1 cellular context compared by ENCODE assay signal in the genomic region with DNA sequence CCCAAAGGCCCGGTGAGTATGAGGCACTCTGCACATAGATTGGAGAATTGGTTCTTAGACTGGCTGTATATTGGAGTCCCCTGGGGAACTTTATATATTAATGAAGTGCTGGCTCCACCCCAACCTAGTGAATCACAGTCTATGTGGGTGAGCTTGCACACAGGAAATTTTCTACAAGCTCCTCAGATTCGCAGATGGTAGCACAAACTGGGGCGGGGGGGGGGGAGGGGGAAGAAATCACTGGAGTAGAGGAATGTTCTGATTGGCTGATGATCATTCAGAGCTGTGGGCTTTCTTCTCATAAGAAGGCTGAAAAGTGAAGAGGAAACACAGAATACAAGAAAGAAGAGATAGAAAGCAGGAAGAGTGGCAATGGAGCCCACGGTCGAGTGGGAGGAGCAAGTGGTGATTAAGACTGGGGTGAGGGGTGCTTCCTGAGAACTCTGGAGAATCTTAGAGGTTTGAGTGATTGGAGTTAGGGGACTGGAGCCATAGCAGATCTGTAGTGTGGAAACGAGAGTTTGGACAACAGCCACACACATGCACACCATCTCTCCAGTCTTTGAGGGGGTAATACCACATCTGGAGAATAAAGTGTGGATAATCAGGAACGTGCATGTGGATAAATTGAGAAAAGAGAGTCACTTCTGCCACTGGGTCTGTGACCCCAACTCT.
TF ChIP-seq lines count a peak whose summit lies in the region.

No MANE protein-coding gene starts in this region.

TF ChIP-seq in WTC11, 78 proteins besides CTCF, POLR2A, EP300 and RAD21:
- TF ChIP-seq ETV6 (CRISPR knock-in tag; IDR thresholded peaks at IDR 0.05), result no peak
- TF ChIP-seq, protein P1, sequence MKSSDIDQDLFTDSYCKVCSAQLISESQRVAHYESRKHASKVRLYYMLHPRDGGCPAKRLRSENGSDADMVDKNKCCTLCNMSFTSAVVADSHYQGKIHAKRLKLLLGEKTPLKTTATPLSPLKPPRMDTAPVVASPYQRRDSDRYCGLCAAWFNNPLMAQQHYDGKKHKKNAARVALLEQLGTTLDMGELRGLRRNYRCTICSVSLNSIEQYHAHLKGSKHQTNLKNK (CRISPR knock-in tag; IDR thresholded peaks at IDR 0.05), result no peak
- TF ChIP-seq, protein P2, sequence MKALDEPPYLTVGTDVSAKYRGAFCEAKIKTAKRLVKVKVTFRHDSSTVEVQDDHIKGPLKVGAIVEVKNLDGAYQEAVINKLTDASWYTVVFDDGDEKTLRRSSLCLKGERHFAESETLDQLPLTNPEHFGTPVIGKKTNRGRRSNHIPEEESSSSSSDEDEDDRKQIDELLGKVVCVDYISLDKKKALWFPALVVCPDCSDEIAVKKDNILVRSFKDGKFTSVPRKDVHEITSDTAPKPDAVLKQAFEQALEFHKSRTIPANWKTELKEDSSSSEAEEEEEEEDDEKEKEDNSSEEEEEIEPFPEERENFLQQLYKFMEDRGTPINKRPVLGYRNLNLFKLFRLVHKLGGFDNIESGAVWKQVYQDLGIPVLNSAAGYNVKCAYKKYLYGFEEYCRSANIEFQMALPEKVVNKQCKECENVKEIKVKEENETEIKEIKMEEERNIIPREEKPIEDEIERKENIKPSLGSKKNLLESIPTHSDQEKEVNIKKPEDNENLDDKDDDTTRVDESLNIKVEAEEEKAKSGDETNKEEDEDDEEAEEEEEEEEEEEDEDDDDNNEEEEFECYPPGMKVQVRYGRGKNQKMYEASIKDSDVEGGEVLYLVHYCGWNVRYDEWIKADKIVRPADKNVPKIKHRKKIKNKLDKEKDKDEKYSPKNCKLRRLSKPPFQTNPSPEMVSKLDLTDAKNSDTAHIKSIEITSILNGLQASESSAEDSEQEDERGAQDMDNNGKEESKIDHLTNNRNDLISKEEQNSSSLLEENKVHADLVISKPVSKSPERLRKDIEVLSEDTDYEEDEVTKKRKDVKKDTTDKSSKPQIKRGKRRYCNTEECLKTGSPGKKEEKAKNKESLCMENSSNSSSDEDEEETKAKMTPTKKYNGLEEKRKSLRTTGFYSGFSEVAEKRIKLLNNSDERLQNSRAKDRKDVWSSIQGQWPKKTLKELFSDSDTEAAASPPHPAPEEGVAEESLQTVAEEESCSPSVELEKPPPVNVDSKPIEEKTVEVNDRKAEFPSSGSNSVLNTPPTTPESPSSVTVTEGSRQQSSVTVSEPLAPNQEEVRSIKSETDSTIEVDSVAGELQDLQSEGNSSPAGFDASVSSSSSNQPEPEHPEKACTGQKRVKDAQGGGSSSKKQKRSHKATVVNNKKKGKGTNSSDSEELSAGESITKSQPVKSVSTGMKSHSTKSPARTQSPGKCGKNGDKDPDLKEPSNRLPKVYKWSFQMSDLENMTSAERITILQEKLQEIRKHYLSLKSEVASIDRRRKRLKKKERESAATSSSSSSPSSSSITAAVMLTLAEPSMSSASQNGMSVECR (CRISPR knock-in tag; IDR thresholded peaks at IDR 0.05; ENCODE audit: borderline replicate concordance), result no peak
- no peak for TF ChIP-seq CREB1 (CRISPR knock-in tag; IDR thresholded peaks at IDR 0.05)
- TF ChIP-seq, protein P3, sequence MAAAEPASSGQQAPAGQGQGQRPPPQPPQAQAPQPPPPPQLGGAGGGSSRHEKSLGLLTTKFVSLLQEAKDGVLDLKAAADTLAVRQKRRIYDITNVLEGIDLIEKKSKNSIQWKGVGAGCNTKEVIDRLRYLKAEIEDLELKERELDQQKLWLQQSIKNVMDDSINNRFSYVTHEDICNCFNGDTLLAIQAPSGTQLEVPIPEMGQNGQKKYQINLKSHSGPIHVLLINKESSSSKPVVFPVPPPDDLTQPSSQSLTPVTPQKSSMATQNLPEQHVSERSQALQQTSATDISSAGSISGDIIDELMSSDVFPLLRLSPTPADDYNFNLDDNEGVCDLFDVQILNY (CRISPR knock-in tag; IDR thresholded peaks at IDR 0.05), result no peak
- TF ChIP-seq, protein P4, sequence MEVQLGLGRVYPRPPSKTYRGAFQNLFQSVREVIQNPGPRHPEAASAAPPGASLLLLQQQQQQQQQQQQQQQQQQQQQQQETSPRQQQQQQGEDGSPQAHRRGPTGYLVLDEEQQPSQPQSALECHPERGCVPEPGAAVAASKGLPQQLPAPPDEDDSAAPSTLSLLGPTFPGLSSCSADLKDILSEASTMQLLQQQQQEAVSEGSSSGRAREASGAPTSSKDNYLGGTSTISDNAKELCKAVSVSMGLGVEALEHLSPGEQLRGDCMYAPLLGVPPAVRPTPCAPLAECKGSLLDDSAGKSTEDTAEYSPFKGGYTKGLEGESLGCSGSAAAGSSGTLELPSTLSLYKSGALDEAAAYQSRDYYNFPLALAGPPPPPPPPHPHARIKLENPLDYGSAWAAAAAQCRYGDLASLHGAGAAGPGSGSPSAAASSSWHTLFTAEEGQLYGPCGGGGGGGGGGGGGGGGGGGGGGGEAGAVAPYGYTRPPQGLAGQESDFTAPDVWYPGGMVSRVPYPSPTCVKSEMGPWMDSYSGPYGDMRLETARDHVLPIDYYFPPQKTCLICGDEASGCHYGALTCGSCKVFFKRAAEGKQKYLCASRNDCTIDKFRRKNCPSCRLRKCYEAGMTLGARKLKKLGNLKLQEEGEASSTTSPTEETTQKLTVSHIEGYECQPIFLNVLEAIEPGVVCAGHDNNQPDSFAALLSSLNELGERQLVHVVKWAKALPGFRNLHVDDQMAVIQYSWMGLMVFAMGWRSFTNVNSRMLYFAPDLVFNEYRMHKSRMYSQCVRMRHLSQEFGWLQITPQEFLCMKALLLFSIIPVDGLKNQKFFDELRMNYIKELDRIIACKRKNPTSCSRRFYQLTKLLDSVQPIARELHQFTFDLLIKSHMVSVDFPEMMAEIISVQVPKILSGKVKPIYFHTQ (CRISPR knock-in tag; IDR thresholded peaks at IDR 0.05), result no peak
- TF ChIP-seq, protein P5, sequence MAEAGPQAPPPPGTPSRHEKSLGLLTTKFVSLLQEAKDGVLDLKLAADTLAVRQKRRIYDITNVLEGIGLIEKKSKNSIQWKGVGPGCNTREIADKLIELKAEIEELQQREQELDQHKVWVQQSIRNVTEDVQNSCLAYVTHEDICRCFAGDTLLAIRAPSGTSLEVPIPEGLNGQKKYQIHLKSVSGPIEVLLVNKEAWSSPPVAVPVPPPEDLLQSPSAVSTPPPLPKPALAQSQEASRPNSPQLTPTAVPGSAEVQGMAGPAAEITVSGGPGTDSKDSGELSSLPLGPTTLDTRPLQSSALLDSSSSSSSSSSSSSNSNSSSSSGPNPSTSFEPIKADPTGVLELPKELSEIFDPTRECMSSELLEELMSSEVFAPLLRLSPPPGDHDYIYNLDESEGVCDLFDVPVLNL (CRISPR knock-in tag; IDR thresholded peaks at IDR 0.05; ENCODE audit: borderline replicate concordance, low read depth), result no peak
- TF ChIP-seq, protein P6, sequence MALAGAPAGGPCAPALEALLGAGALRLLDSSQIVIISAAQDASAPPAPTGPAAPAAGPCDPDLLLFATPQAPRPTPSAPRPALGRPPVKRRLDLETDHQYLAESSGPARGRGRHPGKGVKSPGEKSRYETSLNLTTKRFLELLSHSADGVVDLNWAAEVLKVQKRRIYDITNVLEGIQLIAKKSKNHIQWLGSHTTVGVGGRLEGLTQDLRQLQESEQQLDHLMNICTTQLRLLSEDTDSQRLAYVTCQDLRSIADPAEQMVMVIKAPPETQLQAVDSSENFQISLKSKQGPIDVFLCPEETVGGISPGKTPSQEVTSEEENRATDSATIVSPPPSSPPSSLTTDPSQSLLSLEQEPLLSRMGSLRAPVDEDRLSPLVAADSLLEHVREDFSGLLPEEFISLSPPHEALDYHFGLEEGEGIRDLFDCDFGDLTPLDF (CRISPR knock-in tag; IDR thresholded peaks at IDR 0.05), result no peak
- TF ChIP-seq ZNF317 (CRISPR knock-in tag; IDR thresholded peaks at IDR 0.05; ENCODE audit: borderline replicate concordance, low read depth), result no peak
- TF ChIP-seq, protein P7, sequence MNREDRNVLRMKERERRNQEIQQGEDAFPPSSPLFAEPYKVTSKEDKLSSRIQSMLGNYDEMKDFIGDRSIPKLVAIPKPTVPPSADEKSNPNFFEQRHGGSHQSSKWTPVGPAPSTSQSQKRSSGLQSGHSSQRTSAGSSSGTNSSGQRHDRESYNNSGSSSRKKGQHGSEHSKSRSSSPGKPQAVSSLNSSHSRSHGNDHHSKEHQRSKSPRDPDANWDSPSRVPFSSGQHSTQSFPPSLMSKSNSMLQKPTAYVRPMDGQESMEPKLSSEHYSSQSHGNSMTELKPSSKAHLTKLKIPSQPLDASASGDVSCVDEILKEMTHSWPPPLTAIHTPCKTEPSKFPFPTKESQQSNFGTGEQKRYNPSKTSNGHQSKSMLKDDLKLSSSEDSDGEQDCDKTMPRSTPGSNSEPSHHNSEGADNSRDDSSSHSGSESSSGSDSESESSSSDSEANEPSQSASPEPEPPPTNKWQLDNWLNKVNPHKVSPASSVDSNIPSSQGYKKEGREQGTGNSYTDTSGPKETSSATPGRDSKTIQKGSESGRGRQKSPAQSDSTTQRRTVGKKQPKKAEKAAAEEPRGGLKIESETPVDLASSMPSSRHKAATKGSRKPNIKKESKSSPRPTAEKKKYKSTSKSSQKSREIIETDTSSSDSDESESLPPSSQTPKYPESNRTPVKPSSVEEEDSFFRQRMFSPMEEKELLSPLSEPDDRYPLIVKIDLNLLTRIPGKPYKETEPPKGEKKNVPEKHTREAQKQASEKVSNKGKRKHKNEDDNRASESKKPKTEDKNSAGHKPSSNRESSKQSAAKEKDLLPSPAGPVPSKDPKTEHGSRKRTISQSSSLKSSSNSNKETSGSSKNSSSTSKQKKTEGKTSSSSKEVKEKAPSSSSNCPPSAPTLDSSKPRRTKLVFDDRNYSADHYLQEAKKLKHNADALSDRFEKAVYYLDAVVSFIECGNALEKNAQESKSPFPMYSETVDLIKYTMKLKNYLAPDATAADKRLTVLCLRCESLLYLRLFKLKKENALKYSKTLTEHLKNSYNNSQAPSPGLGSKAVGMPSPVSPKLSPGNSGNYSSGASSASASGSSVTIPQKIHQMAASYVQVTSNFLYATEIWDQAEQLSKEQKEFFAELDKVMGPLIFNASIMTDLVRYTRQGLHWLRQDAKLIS (CRISPR knock-in tag; IDR thresholded peaks at IDR 0.05; ENCODE audit: borderline replicate concordance), result no peak
- no peak for TF ChIP-seq FOXK1 (CRISPR knock-in tag; IDR thresholded peaks at IDR 0.05)
- TF ChIP-seq, protein P8, sequence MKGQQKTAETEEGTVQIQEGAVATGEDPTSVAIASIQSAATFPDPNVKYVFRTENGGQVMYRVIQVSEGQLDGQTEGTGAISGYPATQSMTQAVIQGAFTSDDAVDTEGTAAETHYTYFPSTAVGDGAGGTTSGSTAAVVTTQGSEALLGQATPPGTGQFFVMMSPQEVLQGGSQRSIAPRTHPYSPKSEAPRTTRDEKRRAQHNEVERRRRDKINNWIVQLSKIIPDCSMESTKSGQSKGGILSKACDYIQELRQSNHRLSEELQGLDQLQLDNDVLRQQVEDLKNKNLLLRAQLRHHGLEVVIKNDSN (CRISPR knock-in tag; IDR thresholded peaks at IDR 0.05), result no peak
